Comparison of ENCODE assay signal across 23 cellular contexts in genomic region chrX:49019599-49020249, GRCh38. TPM values are rescaled to one million over a fixed set of nuclear protein-coding genes. Genes with fewer than 3 reads are reported as not detected.
"Had no signal": no experiment of that assay in that cellular context is flagged by ENCODE, and none has a peak within 500 bp of the region (broad histone marks: within the 10 kb centered on the region; RNA-seq: fewer than 3 reads in every experiment).

No MANE protein-coding gene starts in this region.

- H3K4me1 ChIP-seq: gastrocnemius medialis, left lung, upper lobe of left lung had no signal

- H3K9me3 ChIP-seq: gastrocnemius medialis, left lung, thoracic aorta, upper lobe of left lung had no signal

- H3K4me3 ChIP-seq: coronary artery, gastrocnemius medialis, left lung, thoracic aorta, upper lobe of left lung had no signal

- DNase-seq: activated CD4-positive, alpha-beta memory T cell treated with anti-CD3 and anti-CD28 coated beads, Interleukin-2, amount 10 ng/mL, durations not matched to agents 7 days and 5 days; activated CD4-positive, alpha-beta T cell treated with anti-CD3 and anti-CD28 coated beads for 36 hours; activated CD8-positive, alpha-beta memory T cell treated with anti-CD3 and anti-CD28 coated beads, Interleukin-2, amount 10 ng/mL, durations not matched to agents 7 days and 5 days; activated naive CD4-positive, alpha-beta T cell; activated naive CD8-positive, alpha-beta T cell treated with anti-CD3 and anti-CD28 coated beads, Interleukin-2, amount 10 ng/mL, durations not matched to agents 7 days and 5 days; anterior cingulate cortex; brain microvascular endothelial cell; central memory CD4-positive, alpha-beta T cell; gastrocnemius medialis; head of caudate nucleus; left lung; nephron progenitor cell; nucleus accumbens; retina; stimulated activated naive B cell treated with anti-CD40 and anti-IgM and Interleukin-4, amounts not matched to agents 10 μg/mL and 1 μg/mL and 100 μg/mL, for 72 hours; upper lobe of left lung had no signal

- H3K27ac ChIP-seq: brain microvascular endothelial cell, coronary artery, gastrocnemius medialis, left lung, thoracic aorta, upper lobe of left lung had no signal

- FAIRE-seq: endometrium, keratinocyte, TTC549 had no signal

- H3K27ac Mint-ChIP-seq: activated CD4-positive, alpha-beta memory T cell treated with anti-CD3 and anti-CD28 coated beads, Interleukin-2, amount 10 ng/mL, durations not matched to agents 7 days and 5 days; activated CD4-positive, alpha-beta T cell treated with anti-CD3 and anti-CD28 coated beads for 36 hours; activated CD8-positive, alpha-beta memory T cell treated with anti-CD3 and anti-CD28 coated beads, Interleukin-2, amount 10 ng/mL, durations not matched to agents 7 days and 5 days; activated naive CD8-positive, alpha-beta T cell treated with anti-CD3 and anti-CD28 coated beads, Interleukin-2, amount 10 ng/mL, durations not matched to agents 7 days and 5 days; activated T-helper 17 cell treated with anti-CD3 and anti-CD28 coated beads, Interleukin-2, amount 50 U/mL, for 72 hours; nephron progenitor cell; stimulated activated naive B cell treated with anti-CD40 and anti-IgM and Interleukin-4, amounts not matched to agents 10 μg/mL and 1 μg/mL and 100 μg/mL, for 72 hours had no signal

- H3K36me3 Mint-ChIP-seq: activated naive CD8-positive, alpha-beta T cell treated with anti-CD3 and anti-CD28 coated beads, Interleukin-2, amount 10 ng/mL, durations not matched to agents 7 days and 5 days had no signal

- H3K4me3 Mint-ChIP-seq: activated CD4-positive, alpha-beta memory T cell treated with anti-CD3 and anti-CD28 coated beads, Interleukin-2, amount 10 ng/mL, durations not matched to agents 7 days and 5 days; activated CD4-positive, alpha-beta T cell treated with anti-CD3 and anti-CD28 coated beads for 36 hours; activated CD8-positive, alpha-beta memory T cell treated with anti-CD3 and anti-CD28 coated beads, Interleukin-2, amount 10 ng/mL, durations not matched to agents 7 days and 5 days; activated naive CD8-positive, alpha-beta T cell treated with anti-CD3 and anti-CD28 coated beads, Interleukin-2, amount 10 ng/mL, durations not matched to agents 7 days and 5 days; activated T-helper 17 cell treated with anti-CD3 and anti-CD28 coated beads, Interleukin-2, amount 50 U/mL, for 72 hours; nephron progenitor cell; stimulated activated naive B cell treated with anti-CD40 and anti-IgM and Interleukin-4, amounts not matched to agents 10 μg/mL and 1 μg/mL and 100 μg/mL, for 72 hours had no signal

- ATAC-seq: activated CD4-positive, alpha-beta T cell treated with anti-CD3 and anti-CD28 coated beads for 36 hours; activated CD8-positive, alpha-beta memory T cell treated with anti-CD3 and anti-CD28 coated beads, Interleukin-2, amount 10 ng/mL, durations not matched to agents 7 days and 5 days; gastrocnemius medialis; left lung; stimulated activated naive B cell treated with anti-CD40 and anti-IgM and Interleukin-4, amounts not matched to agents 10 μg/mL and 1 μg/mL and 100 μg/mL, for 72 hours had no signal

- H3K36me3 ChIP-seq: brain microvascular endothelial cell, gastrocnemius medialis, thoracic aorta, upper lobe of left lung had no signal

- H3K4me1 Mint-ChIP-seq: activated naive CD8-positive, alpha-beta T cell treated with anti-CD3 and anti-CD28 coated beads, Interleukin-2, amount 10 ng/mL, durations not matched to agents 7 days and 5 days; activated T-helper 17 cell treated with anti-CD3 and anti-CD28 coated beads, Interleukin-2, amount 50 U/mL, for 72 hours; nephron progenitor cell; stimulated activated naive B cell treated with anti-CD40 and anti-IgM and Interleukin-4, amounts not matched to agents 10 μg/mL and 1 μg/mL and 100 μg/mL, for 72 hours had no signal

- H3K27me3 Mint-ChIP-seq: activated CD4-positive, alpha-beta memory T cell treated with anti-CD3 and anti-CD28 coated beads, Interleukin-2, amount 10 ng/mL, durations not matched to agents 7 days and 5 days; activated CD4-positive, alpha-beta T cell treated with anti-CD3 and anti-CD28 coated beads for 36 hours; activated CD8-positive, alpha-beta memory T cell treated with anti-CD3 and anti-CD28 coated beads, Interleukin-2, amount 10 ng/mL, durations not matched to agents 7 days and 5 days; activated naive CD8-positive, alpha-beta T cell treated with anti-CD3 and anti-CD28 coated beads, Interleukin-2, amount 10 ng/mL, durations not matched to agents 7 days and 5 days; activated T-helper 17 cell treated with anti-CD3 and anti-CD28 coated beads, Interleukin-2, amount 50 U/mL, for 72 hours; stimulated activated naive B cell treated with anti-CD40 and anti-IgM and Interleukin-4, amounts not matched to agents 10 μg/mL and 1 μg/mL and 100 μg/mL, for 72 hours had no signal

- H3K9me3 Mint-ChIP-seq: activated CD4-positive, alpha-beta memory T cell treated with anti-CD3 and anti-CD28 coated beads, Interleukin-2, amount 10 ng/mL, durations not matched to agents 7 days and 5 days; activated naive CD8-positive, alpha-beta T cell treated with anti-CD3 and anti-CD28 coated beads, Interleukin-2, amount 10 ng/mL, durations not matched to agents 7 days and 5 days; activated T-helper 17 cell treated with anti-CD3 and anti-CD28 coated beads, Interleukin-2, amount 50 U/mL, for 72 hours; stimulated activated naive B cell treated with anti-CD40 and anti-IgM and Interleukin-4, amounts not matched to agents 10 μg/mL and 1 μg/mL and 100 μg/mL, for 72 hours had no signal

RNA-seq across cellular contexts. Expression of gene CCDC120, which starts 39.1 kb away (rescaled TPM):
- total RNA-seq: myocyte had no signal
